In the genomic region with DNA sequence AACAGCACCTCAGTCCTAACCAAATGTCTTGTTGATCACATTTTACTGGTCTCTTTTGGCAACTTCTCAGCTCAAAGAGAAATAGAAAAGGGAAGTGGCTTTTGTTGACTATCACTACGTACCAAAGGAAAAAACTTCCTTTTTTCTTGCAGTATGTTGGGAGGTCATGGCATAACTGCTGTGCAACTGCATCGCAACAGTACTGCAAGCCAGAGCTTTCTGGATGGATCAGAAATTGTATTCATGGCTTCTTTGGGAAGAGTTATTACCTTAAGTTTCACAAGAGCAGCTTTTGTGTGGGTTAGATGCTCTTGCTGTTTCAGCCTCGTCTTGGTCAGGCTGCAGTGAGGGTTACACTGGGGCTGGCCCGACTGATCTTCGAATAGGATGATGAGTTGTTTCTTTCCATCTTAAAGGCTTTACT, we compare ENCODE assay signal across 9 cellular contexts.
DNase-seq lines count a peak whose midpoint lies in the region; ATAC-seq, FAIRE-seq and TF ChIP-seq lines count a peak whose summit lies in the region.
"Had no signal": no experiment of that assay in that cellular context is flagged by ENCODE, and none has a peak within 500 bp of the region (broad histone marks: within the 10 kb centered on the region; RNA-seq: fewer than 3 reads in every experiment).

No MANE protein-coding gene starts in this region.

- intact Hi-C loops in lower lobe of right lung (cut with DNase I) = no loop called here

- DNase-seq in GM12892 (ENCODE audit: insufficient read length) = no peak
- DNase-seq in lower lobe of right lung = no peak
- DNase-seq in NCI-H1092 treated with DMSO at 0.1 percent for 48 hours (lab: John Stamatoyannopoulos, UW) = no peak
- DNase-seq in urothelium cell line (ENCODE audit: low spot score) = no peak
- no peak for DNase-seq in activated gamma-delta T cell treated with Interleukin-2 at 50 U/mL for 16 hours
- DNase-seq in NCI-H2081 treated with DMSO at 0.1 percent for 48 hours (lab: John Stamatoyannopoulos, UW) = no peak

- H4K20me1 ChIP-seq in OCI-LY1 (ENCODE audit: insufficient read depth, low read length) = no peaks in the 10 kb centered on the region

- ATAC-seq in GM21786 (IDR thresholded peaks at IDR 0.05; ENCODE audit: unreplicated experiment) = peak; percentile 36
- ATAC-seq in lower lobe of right lung = peak; percentile 35 to 53

- H3K4me1 ChIP-seq in OCI-LY1 (ENCODE audit: insufficient read depth, low read length, severe bottlenecking) (peaks cover 23% of the 10 kb centered on the region), lower lobe of right lung (peaks cover 68% of the 10 kb centered on the region)

- TF ChIP-seq CTCF in OCI-LY1 (IDR thresholded peaks at IDR 0.05; ENCODE audit: low read length) = no peak
- TF ChIP-seq CTCF in lower lobe of right lung (IDR thresholded peaks at IDR 0.05) = no peak

- no peaks in the 10 kb centered on the region for H3K9me2 ChIP-seq in OCI-LY1 (ENCODE audit: low read depth, low read length)

- H2AFZ ChIP-seq in OCI-LY1 (ENCODE audit: low read length) = no peak overlapping the region

- H3K9ac ChIP-seq in OCI-LY1 (ENCODE audit: low read length) = no peak overlapping the region

- FAIRE-seq in GM12892 (lab: Jason Lieb, UNC) (peak; percentile 93), urothelium cell line (lab: Jason Lieb, UNC) (no peak)

- H3K4me2 ChIP-seq in OCI-LY1 (ENCODE audit: low read length) = peak overlapping the region; percentile 36

- H3F3A ChIP-seq in OCI-LY1 (ENCODE audit: insufficient read depth, low read length) = no peaks in the 10 kb centered on the region

- H3K4me3 ChIP-seq in OCI-LY1 (ENCODE audit: low read depth, low read length, poor library complexity, severe bottlenecking) (no peak overlapping the region), lower lobe of right lung (peak overlapping the region; percentile 72)
- H3K4me3 ChIP-seq: lung had no signal

- no peak overlapping the region for H3K27ac ChIP-seq in OCI-LY1 (ENCODE audit: low read depth, low read length, poor library complexity, severe bottlenecking)
- H3K27ac ChIP-seq in lower lobe of right lung = peak overlapping the region; percentile 61

- no peak for TF ChIP-seq POLR2A in GM12892 (IDR thresholded peaks at IDR 0.05; ENCODE audit: low read depth, low read length)

- no peaks in the 10 kb centered on the region for H3K79me2 ChIP-seq in OCI-LY1 (ENCODE audit: insufficient read depth, low read length)

- H3K36me3 ChIP-seq in OCI-LY1 (ENCODE audit: insufficient read depth, low read length) (no peaks in the 10 kb centered on the region; the same call in 1 of the 2 replicates), lower lobe of right lung (peaks cover 25% of the 10 kb centered on the region)

- no peaks in the 10 kb centered on the region for H3K9me3 ChIP-seq in OCI-LY1 (ENCODE audit: low read length)
- no peaks in the 10 kb centered on the region for H3K9me3 ChIP-seq in lower lobe of right lung

- H3K27me3 ChIP-seq in OCI-LY1 (ENCODE audit: insufficient read depth, low read length) = 0 out of 2 replicates have a peak, but pooled peaks cover under 1% of the 10 kb centered on the region
- no peaks in the 10 kb centered on the region for H3K27me3 ChIP-seq in lower lobe of right lung (ENCODE audit: low read depth)
